In the genomic region with DNA sequence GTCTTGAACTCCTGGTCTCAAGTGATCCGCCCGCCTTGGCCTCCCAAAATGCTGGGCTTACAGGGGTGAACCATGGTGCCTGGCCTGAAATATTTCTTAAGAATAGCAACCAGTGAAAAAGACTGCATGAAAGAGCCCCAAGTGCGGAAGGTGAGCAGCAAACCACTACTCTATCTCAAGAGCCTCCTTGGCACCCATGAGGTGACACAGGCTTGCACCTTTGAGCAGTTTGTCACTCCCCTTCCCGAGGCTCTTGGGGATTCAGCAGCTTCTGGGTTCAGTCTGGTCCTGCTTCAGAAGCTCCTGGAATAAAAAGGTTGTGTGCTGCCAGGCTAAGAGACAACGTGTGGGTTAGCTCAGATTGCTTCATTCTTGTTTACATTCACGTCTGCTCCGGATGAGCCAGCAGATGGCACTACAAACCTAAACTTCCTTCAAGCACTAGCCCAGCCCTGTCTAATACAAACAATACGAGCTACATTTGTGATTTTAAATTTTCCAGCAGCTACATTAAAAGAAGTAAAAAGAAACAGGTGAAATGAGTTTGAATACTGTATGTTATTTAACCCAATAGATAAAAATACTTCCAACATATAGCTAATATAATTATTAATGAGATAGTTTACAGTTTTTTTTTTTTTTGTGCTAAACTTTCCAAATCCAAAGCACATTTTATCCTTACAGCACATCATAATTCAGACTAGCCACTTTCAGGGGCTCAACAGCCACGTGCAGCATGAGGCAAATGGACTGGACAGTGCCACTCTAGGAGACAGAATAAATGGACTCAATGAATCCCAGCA, we compare ENCODE assay signal across 8 cellular contexts.
DNase-seq lines count a peak whose midpoint lies in the region; ATAC-seq and TF ChIP-seq lines count a peak whose summit lies in the region.

No MANE protein-coding gene starts in this region.

- TF ChIP-seq CTCF in 22Rv1 (IDR thresholded peaks at IDR 0.05): peak; percentile 79

- ATAC-seq in GM18499 (IDR thresholded peaks at IDR 0.05; ENCODE audit: insufficient read depth, unreplicated experiment) (peak; percentile 79), HG03108 (IDR thresholded peaks at IDR 0.05; ENCODE audit: unreplicated experiment) (peak; percentile 52)

- peak overlapping the region; percentile 55 for H3K27ac ChIP-seq in 22Rv1

- DNase-seq in NCI-H345 (lab: John Stamatoyannopoulos, UW) (peak; percentile 78), kidney glomerular epithelial cell (lab: John Stamatoyannopoulos, UW) (peak; percentile 82)
- DNase-seq in activated CD4-positive, CD25-positive, alpha-beta regulatory T cell treated with anti-CD3 and anti-CD28 coated beads, Interleukin-2, amount 50 U/mL, for 16 hours (ENCODE audit: low read depth, low spot score): peak; percentile 47
- peak; percentile 68 for DNase-seq in central memory CD4-positive, alpha-beta T cell
- peak; percentile 67 for DNase-seq in stimulated activated CD4-positive, alpha-beta T cell treated with anti-CD3 and anti-CD28 coated beads, Interleukin-4, amount 100 ng/mL, for 24 hours

Comparison
In these comparisons a context has a peak if more than half of its experiments do, and no peak if none do; other contexts are left out.
1. Peak in every context shown above with its lines: DNase-seq, ATAC-seq and H3K27ac ChIP-seq.